ENCODE assay signal across 2 cellular contexts in genomic region chr1:230708631-230709580, GRCh38.
TF ChIP-seq lines count a peak whose summit lies in the region.

No MANE protein-coding gene starts in this region.

TF ChIP-seq in Ishikawa, 13 proteins besides CTCF, POLR2A, EP300 and RAD21:
- TF ChIP-seq TAF1 (IDR thresholded peaks at IDR 0.05; ENCODE audit: low read depth), result no peak
- TF ChIP-seq CEBPB (IDR thresholded peaks at IDR 0.05), result peak; percentile 87
TF ChIP-seq in Ishikawa: peak in this region for 1.

TF ChIP-seq in HepG2, 621 proteins besides CTCF, POLR2A, EP300 and RAD21 (continues in another document):
- TF ChIP-seq ZBTB25 (CRISPR knock-in tag; IDR thresholded peaks at IDR 0.05) (peak; percentile 77; the same call in 1 of the 2 replicates), RARA (CRISPR knock-in tag; IDR thresholded peaks at IDR 0.05) (peak; percentile 97), ZSCAN30 (CRISPR knock-in tag; IDR thresholded peaks at IDR 0.05) (no peak), ZNF232 (CRISPR knock-in tag; IDR thresholded peaks at IDR 0.05; ENCODE audit: borderline replicate concordance) (no peak), SMARCC2 (IDR thresholded peaks at IDR 0.05) (no peak), ZNF572 (CRISPR knock-in tag; IDR thresholded peaks at IDR 0.05) (no peak), HMG20B (CRISPR knock-in tag; conservative IDR thresholded peaks at IDR 0.05) (peak; percentile 70; the same call in 1 of the 2 replicates), NONO (IDR thresholded peaks at IDR 0.05) (no peak), NONO (CRISPR knock-in tag; conservative IDR thresholded peaks at IDR 0.05) (peak; percentile 96), ZSCAN31 (CRISPR knock-in tag; IDR thresholded peaks at IDR 0.05; ENCODE audit: low read depth) (peak; percentile 81), IRF2 (CRISPR knock-in tag; IDR thresholded peaks at IDR 0.05) (peak; percentile 98), CBFB (CRISPR knock-in tag; IDR thresholded peaks at IDR 0.05) (peak; percentile 83), ZMAT3 (CRISPR knock-in tag; conservative IDR thresholded peaks at IDR 0.05) (0 out of 2 replicates have a peak, but pooled peaks have one; percentile 20), ZNF605 (CRISPR knock-in tag; IDR thresholded peaks at IDR 0.05) (peak; percentile 83), ZNF292 (CRISPR knock-in tag; IDR thresholded peaks at IDR 0.05; ENCODE audit: borderline replicate concordance, low read depth) (peak; percentile 78; the same call in 1 of the 2 replicates), CC2D1A (CRISPR knock-in tag; IDR thresholded peaks at IDR 0.05) (no peak), ZNF44 (CRISPR knock-in tag; IDR thresholded peaks at IDR 0.05) (peak; percentile 60; the same call in 1 of the 2 replicates), GFI1 (CRISPR knock-in tag; IDR thresholded peaks at IDR 0.05; ENCODE audit: borderline replicate concordance) (peak; percentile 78; the same call in 1 of the 2 replicates), ZBTB7B (CRISPR knock-in tag; IDR thresholded peaks at IDR 0.05) (peak; percentile 25), NFKBIZ (CRISPR knock-in tag; IDR thresholded peaks at IDR 0.05) (peak; percentile 49), ZIK1 (CRISPR knock-in tag; IDR thresholded peaks at IDR 0.05; ENCODE audit: borderline replicate concordance, low read depth) (no peak), PAXIP1 (CRISPR knock-in tag; conservative IDR thresholded peaks at IDR 0.05) (peak; percentile 93), AGO1 (IDR thresholded peaks at IDR 0.05; ENCODE audit: low read depth, low read length, poor library complexity, severe bottlenecking) (no peak), NCOA2 (CRISPR knock-in tag; IDR thresholded peaks at IDR 0.05) (peak; percentile 92), ZNF446 (CRISPR knock-in tag; IDR thresholded peaks at IDR 0.05) (peak; percentile 72; the same call in 1 of the 2 replicates), ZNF207 (IDR thresholded peaks at IDR 0.05; ENCODE audit: borderline replicate concordance) (no peak), ZFP36 (IDR thresholded peaks at IDR 0.05; ENCODE audit: borderline replicate concordance, low read depth, low read length, partially characterized antibody) (no peak), RFX3 (CRISPR knock-in tag; IDR thresholded peaks at IDR 0.05) (no peak), PHF20 (CRISPR knock-in tag; IDR thresholded peaks at IDR 0.05) (peak; percentile 39; the same call in 1 of the 2 replicates), ZNF703 (CRISPR knock-in tag; IDR thresholded peaks at IDR 0.05; ENCODE audit: borderline replicate concordance) (no peak; the same call in 1 of the 2 replicates), POGK (CRISPR knock-in tag; conservative IDR thresholded peaks at IDR 0.05) (peak; percentile 84), ZFP36L2 (CRISPR knock-in tag; IDR thresholded peaks at IDR 0.05) (no peak), FOXP1 (IDR thresholded peaks at IDR 0.05) (no peak), FOXP1 (CRISPR knock-in tag; IDR thresholded peaks at IDR 0.05) (peak; percentile 83), ZNF672 (CRISPR knock-in tag; IDR thresholded peaks at IDR 0.05) (no peak), ZBTB38 (CRISPR knock-in tag; IDR thresholded peaks at IDR 0.05) (peak; percentile 91), CCDC6 (CRISPR knock-in tag; IDR thresholded peaks at IDR 0.05) (peak; percentile 85; the same call in 1 of the 2 replicates), RCOR2 (CRISPR knock-in tag; IDR thresholded peaks at IDR 0.05) (peak; percentile 78), ZNF83 (CRISPR knock-in tag; IDR thresholded peaks at IDR 0.05; ENCODE audit: borderline replicate concordance) (no peak), DZIP1 (CRISPR knock-in tag; IDR thresholded peaks at IDR 0.05) (no peak), ETV6 (CRISPR knock-in tag; conservative IDR thresholded peaks at IDR 0.05) (peak; percentile 40; the same call in 1 of the 2 replicates), PAWR (CRISPR knock-in tag; IDR thresholded peaks at IDR 0.05; ENCODE audit: borderline replicate concordance) (no peak)
- TF ChIP-seq, protein P1, sequence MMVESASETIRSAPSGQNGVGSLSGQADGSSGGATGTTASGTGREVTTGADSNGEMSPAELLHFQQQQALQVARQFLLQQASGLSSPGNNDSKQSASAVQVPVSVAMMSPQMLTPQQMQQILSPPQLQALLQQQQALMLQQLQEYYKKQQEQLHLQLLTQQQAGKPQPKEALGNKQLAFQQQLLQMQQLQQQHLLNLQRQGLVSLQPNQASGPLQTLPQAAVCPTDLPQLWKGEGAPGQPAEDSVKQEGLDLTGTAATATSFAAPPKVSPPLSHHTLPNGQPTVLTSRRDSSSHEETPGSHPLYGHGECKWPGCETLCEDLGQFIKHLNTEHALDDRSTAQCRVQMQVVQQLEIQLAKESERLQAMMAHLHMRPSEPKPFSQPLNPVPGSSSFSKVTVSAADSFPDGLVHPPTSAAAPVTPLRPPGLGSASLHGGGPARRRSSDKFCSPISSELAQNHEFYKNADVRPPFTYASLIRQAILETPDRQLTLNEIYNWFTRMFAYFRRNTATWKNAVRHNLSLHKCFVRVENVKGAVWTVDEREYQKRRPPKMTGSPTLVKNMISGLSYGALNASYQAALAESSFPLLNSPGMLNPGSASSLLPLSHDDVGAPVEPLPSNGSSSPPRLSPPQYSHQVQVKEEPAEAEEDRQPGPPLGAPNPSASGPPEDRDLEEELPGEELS (CRISPR knock-in tag; IDR thresholded peaks at IDR 0.05), result peak; percentile 93
- TF ChIP-seq, protein P2, sequence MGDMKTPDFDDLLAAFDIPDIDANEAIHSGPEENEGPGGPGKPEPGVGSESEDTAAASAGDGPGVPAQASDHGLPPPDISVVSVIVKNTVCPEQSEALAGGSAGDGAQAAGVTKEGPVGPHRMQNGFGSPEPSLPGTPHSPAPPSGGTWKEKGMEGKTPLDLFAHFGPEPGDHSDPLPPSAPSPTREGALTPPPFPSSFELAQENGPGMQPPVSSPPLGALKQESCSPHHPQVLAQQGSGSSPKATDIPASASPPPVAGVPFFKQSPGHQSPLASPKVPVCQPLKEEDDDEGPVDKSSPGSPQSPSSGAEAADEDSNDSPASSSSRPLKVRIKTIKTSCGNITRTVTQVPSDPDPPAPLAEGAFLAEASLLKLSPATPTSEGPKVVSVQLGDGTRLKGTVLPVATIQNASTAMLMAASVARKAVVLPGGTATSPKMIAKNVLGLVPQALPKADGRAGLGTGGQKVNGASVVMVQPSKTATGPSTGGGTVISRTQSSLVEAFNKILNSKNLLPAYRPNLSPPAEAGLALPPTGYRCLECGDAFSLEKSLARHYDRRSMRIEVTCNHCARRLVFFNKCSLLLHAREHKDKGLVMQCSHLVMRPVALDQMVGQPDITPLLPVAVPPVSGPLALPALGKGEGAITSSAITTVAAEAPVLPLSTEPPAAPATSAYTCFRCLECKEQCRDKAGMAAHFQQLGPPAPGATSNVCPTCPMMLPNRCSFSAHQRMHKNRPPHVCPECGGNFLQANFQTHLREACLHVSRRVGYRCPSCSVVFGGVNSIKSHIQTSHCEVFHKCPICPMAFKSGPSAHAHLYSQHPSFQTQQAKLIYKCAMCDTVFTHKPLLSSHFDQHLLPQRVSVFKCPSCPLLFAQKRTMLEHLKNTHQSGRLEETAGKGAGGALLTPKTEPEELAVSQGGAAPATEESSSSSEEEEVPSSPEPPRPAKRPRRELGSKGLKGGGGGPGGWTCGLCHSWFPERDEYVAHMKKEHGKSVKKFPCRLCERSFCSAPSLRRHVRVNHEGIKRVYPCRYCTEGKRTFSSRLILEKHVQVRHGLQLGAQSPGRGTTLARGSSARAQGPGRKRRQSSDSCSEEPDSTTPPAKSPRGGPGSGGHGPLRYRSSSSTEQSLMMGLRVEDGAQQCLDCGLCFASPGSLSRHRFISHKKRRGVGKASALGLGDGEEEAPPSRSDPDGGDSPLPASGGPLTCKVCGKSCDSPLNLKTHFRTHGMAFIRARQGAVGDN (CRISPR knock-in tag; IDR thresholded peaks at IDR 0.05), result peak; percentile 99
- TF ChIP-seq, protein P3, sequence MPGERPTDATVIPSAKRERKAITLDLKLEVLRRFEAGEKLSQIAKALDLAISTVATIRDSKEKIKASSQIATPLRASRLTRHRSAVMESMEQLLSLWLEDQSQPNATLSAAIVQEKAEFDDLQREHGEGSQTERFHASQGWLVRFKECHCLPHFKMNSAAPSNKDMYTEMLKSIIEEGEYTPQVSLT (CRISPR knock-in tag; IDR thresholded peaks at IDR 0.05; ENCODE audit: borderline replicate concordance, low read depth), result no peak
- TF ChIP-seq, protein P4, sequence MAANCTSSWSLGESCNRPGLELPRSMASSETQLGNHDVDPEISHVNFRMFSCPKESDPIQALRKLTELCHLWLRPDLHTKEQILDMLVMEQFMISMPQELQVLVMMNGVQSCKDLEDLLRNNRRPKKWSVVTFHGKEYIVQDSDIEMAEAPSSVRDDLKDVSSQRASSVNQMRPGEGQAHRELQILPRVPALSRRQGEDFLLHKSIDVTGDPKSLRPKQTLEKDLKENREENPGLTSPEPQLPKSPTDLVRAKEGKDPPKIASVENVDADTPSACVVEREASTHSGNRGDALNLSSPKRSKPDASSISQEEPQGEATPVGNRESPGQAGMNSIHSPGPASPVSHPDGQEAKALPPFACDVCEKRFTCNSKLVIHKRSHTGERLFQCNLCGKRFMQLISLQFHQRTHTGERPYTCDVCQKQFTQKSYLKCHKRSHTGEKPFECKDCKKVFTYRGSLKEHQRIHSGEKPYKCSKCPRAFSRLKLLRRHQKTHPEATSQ (CRISPR knock-in tag; IDR thresholded peaks at IDR 0.05; ENCODE audit: borderline replicate concordance), result peak; percentile 96; the same call in 1 of the 2 replicates
- TF ChIP-seq, protein P5, sequence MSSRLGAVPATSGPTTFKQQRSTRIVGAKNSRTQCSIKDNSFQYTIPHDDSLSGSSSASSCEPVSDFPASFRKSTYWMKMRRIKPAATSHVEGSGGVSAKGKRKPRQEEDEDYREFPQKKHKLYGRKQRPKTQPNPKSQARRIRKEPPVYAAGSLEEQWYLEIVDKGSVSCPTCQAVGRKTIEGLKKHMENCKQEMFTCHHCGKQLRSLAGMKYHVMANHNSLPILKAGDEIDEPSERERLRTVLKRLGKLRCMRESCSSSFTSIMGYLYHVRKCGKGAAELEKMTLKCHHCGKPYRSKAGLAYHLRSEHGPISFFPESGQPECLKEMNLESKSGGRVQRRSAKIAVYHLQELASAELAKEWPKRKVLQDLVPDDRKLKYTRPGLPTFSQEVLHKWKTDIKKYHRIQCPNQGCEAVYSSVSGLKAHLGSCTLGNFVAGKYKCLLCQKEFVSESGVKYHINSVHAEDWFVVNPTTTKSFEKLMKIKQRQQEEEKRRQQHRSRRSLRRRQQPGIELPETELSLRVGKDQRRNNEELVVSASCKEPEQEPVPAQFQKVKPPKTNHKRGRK (CRISPR knock-in tag; IDR thresholded peaks at IDR 0.05), result no peak
